39 cellular contexts compared by ENCODE assay signal in genomic region chr19:39695759-39696158, GRCh38. TPM values are rescaled to one million over a fixed set of nuclear protein-coding genes. Genes with fewer than 3 reads are reported as not detected.
"Had no signal": no experiment of that assay in that cellular context is flagged by ENCODE, and none has a peak within 500 bp of the region (broad histone marks: within the 10 kb centered on the region; RNA-seq: fewer than 3 reads in every experiment).

No MANE protein-coding gene starts in this region.

- H3K9me3 ChIP-seq: adrenal gland, ascending aorta, body of pancreas, breast epithelium had no signal

- ATAC-seq: activated naive CD4-positive, alpha-beta T cell treated with anti-CD3 and anti-CD28 coated beads, Interleukin-2, amount 50 U/mL, for 72 hours; activated naive CD8-positive, alpha-beta T cell treated with anti-CD3 and anti-CD28 coated beads, Interleukin-2, amount 50 U/mL, for 24 hours; activated T-cell treated with anti-CD3 and anti-CD28 coated beads, Interleukin-2, amount 50 U/mL, for 4 hours; activated T-helper 17 cell treated with anti-CD3 and anti-CD28 coated beads, Interleukin-2, amount 50 U/mL, for 72 hours; body of pancreas had no signal

- H3K4me3 ChIP-seq: adrenal gland, ascending aorta, body of pancreas, breast epithelium, cardiac muscle cell had no signal

- FAIRE-seq: astrocyte had no signal

- H3K4me1 ChIP-seq: adrenal gland, ascending aorta, body of pancreas, breast epithelium had no signal

- H3K36me3 ChIP-seq: adrenal gland, ascending aorta, brain microvascular endothelial cell, breast epithelium, cardiac muscle cell had no signal

- H3K27me3 ChIP-seq: ascending aorta, body of pancreas, brain microvascular endothelial cell, cardiac muscle cell had no signal

- DNase-seq: activated effector memory CD4-positive, alpha-beta T cell treated with anti-CD3 and anti-CD28 coated beads, Interleukin-2, amount 50 U/mL, for 16 hours; activated effector memory CD4-positive, alpha-beta T cell treated with Interleukin-2 at 50 U/mL for 16 hours; activated gamma-delta T cell; activated gamma-delta T cell treated with Interleukin-2 at 50 U/mL for 16 hours; activated naive CD4-positive, alpha-beta T cell; activated naive CD4-positive, alpha-beta T cell treated with anti-CD3 and anti-CD28 coated beads for 36 hours; activated naive CD4-positive, alpha-beta T cell treated with anti-CD3 and anti-CD28 coated beads, Interleukin-2, amount 10 ng/mL, durations not matched to agents 7 days and 5 days; activated naive CD4-positive, alpha-beta T cell treated with anti-CD3 and anti-CD28 coated beads, Interleukin-2, amount 50 U/mL, for 16 hours; activated naive CD4-positive, alpha-beta T cell treated with Interleukin-2 at 50 U/mL for 16 hours; activated naive CD8-positive, alpha-beta T cell treated with anti-CD3 and anti-CD28 coated beads for 36 hours; activated naive CD8-positive, alpha-beta T cell treated with anti-CD3 and anti-CD28 coated beads, Interleukin-2, amount 10 ng/mL, durations not matched to agents 7 days and 5 days; activated naive CD8-positive, alpha-beta T cell treated with anti-CD3 and anti-CD28 coated beads, Interleukin-2, amount 50 U/mL, for 24 hours; activated T-cell treated with anti-CD3 and anti-CD28 coated beads for 4 hours; activated T-cell treated with anti-CD3 and anti-CD28 coated beads, Interleukin-2, amount 50 U/mL, for 1 hour; activated T-cell treated with anti-CD3 and anti-CD28 coated beads, Interleukin-2, amount 50 U/mL, for 24 hours; activated T-cell treated with anti-CD3 and anti-CD28 coated beads, Interleukin-2, amount 50 U/mL, for 4 hours; activated T-cell treated with anti-CD3 and anti-CD28 coated beads, Interleukin-2, amount 50 U/mL, for 48 hours; activated T-cell treated with anti-CD3 and anti-CD28 coated beads, Interleukin-2, amount 50 U/mL, for 72 hours; adrenal gland; amniotic stem cell; amygdala; anterior cingulate cortex; aorta; body of pancreas; brain microvascular endothelial cell; caudate nucleus; central memory CD4-positive, alpha-beta T cell; cerebellar nuclear complex had no signal

- H3K27ac ChIP-seq: adrenal gland, ascending aorta, body of pancreas, brain microvascular endothelial cell, breast epithelium, cardiac muscle cell had no signal

RNA-seq across cellular contexts. Expression of gene LGALS14, which starts 8.5 kb away (rescaled TPM):
- total RNA-seq: activated naive CD8-positive, alpha-beta T cell treated with anti-CD3 and anti-CD28 coated beads, Interleukin-2, amount 10 ng/mL, durations not matched to agents 7 days and 5 days; activated T-cell treated with anti-CD3 and anti-CD28 coated beads, Interleukin-2, amount 50 U/mL, for 4 hours; activated T-helper 1 cell treated with anti-CD3 and anti-CD28 coated beads, Interleukin-12 subunit alpha, Interleukin-12 subunit beta, Interleukin-2, Interleukin-4 antibody, amounts not matched to agents 30 ng/mL and 10 ng/mL and 1 ng/mL, durations not matched to agents 14 hours and 24 hours and 36 hours; activated T-helper 2 cell treated with anti-CD3 and anti-CD28 coated beads, Interferon-gamma antibody, Interleukin-2, Interleukin-4, amounts not matched to agents 10 μg/mL and 5 μg/mL and 100 μg/mL, durations not matched to agents 14 hours and 24 hours and 36 hours; adrenal gland; aorta; ascending aorta; astrocyte; body of pancreas; breast epithelium; bronchial epithelial cell; cardiac muscle cell; cardiac septum had no signal
- polyA plus RNA-seq: adipose tissue, adrenal gland, aorta, cardiac muscle cell had no signal

RNA-seq across cellular contexts. Expression of gene LGALS16, which starts 40.0 kb away (rescaled TPM):
- total RNA-seq: activated naive CD4-positive, alpha-beta T cell treated with anti-CD3 and anti-CD28 coated beads for 36 hours; activated naive CD4-positive, alpha-beta T cell treated with anti-CD3 and anti-CD28 coated beads, Interleukin-2, amount 50 U/mL, for 72 hours; activated naive CD8-positive, alpha-beta T cell treated with anti-CD3 and anti-CD28 coated beads for 36 hours; activated naive CD8-positive, alpha-beta T cell treated with anti-CD3 and anti-CD28 coated beads, Interleukin-2, amount 10 ng/mL, durations not matched to agents 7 days and 5 days; activated T-cell treated with anti-CD3 and anti-CD28 coated beads, Interleukin-2, amount 50 U/mL, for 4 hours; activated T-cell treated with anti-CD3 and anti-CD28 coated beads, Interleukin-2, amount 50 U/mL, for 72 hours; activated T-helper 1 cell treated with anti-CD3 and anti-CD28 coated beads, Interleukin-12 subunit alpha, Interleukin-12 subunit beta, Interleukin-2, Interleukin-4 antibody, amounts not matched to agents 30 ng/mL and 10 ng/mL and 1 ng/mL, durations not matched to agents 14 hours and 24 hours and 36 hours; activated T-helper 17 cell treated with anti-CD3 and anti-CD28 coated beads, Interleukin-2, amount 50 U/mL, for 72 hours; activated T-helper 2 cell treated with anti-CD3 and anti-CD28 coated beads, Interferon-gamma antibody, Interleukin-2, Interleukin-4, amounts not matched to agents 10 μg/mL and 5 μg/mL and 100 μg/mL, durations not matched to agents 14 hours and 24 hours and 36 hours; adrenal gland; aorta; ascending aorta; astrocyte; body of pancreas; breast epithelium; bronchial epithelial cell; cardiac muscle cell; cardiac septum had no signal
- polyA plus RNA-seq: adipose tissue, adrenal gland, aorta, cardiac muscle cell had no signal

RNA-seq across cellular contexts. Expression of gene CLC, which starts 42.1 kb away (rescaled TPM):
- total RNA-seq: activated naive CD4-positive, alpha-beta T cell treated with anti-CD3 and anti-CD28 coated beads for 36 hours; activated naive CD8-positive, alpha-beta T cell treated with anti-CD3 and anti-CD28 coated beads for 36 hours; activated naive CD8-positive, alpha-beta T cell treated with anti-CD3 and anti-CD28 coated beads, Interleukin-2, amount 10 ng/mL, durations not matched to agents 7 days and 5 days; activated T-helper 17 cell treated with anti-CD3 and anti-CD28 coated beads, Interleukin-2, amount 50 U/mL, for 72 hours; adrenal gland; aorta; ascending aorta; astrocyte; body of pancreas; breast epithelium; bronchial epithelial cell; cardiac muscle cell had no signal
- polyA plus RNA-seq: aorta, cardiac muscle cell had no signal
